Comparison of ENCODE assay signal across 18 cellular contexts in the genomic region with DNA sequence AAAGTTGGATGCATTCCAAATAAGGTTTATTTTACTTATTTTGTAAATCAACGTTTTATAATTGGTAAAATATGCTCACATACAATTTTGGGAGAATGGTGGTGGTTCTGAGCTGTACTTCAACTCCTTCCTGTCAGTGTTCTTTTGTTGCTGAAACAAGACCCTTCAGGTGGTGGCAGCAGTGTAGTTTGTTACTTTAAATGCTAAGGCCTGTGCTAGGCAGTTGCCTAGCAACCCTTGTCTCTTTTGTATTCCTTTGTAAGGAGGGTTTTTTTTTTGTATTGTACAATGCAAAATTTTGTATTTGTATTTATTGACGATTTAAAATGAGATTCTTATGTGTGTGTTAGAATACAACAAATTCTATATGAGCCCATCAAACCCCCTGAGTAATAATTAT.
DNase-seq lines count a peak whose midpoint lies in the region; ATAC-seq and TF ChIP-seq lines count a peak whose summit lies in the region.
"Had no signal": no experiment of that assay in that cellular context is flagged by ENCODE, and none has a peak within 500 bp of the region (broad histone marks: within the 10 kb centered on the region; RNA-seq: fewer than 3 reads in every experiment).

No MANE protein-coding gene starts in this region.

- POLR2A ChIA-PET in WTC11 (lab: Charles Lee): no interaction called here

- H3K27me3 Mint-ChIP-seq in WTC11 (ENCODE audit: low read depth) (no peaks in the 10 kb centered on the region; the same call in 1 of the 2 replicates), CD14-positive monocyte (ENCODE audit: low read depth in 3 of 3) (peaks cover 2 to 4% (median 2%) of the 10 kb centered on the region in 3 donors)
- H3K27me3 Mint-ChIP-seq: activated B cell treated with CpG ODN at 0.5 μM for 24 hours, B cell had no signal

- H3K4me3 Mint-ChIP-seq in WTC11 (no peak overlapping the region), CD14-positive monocyte (no peak overlapping the region)
- H3K4me3 Mint-ChIP-seq: activated B cell treated with CpG ODN at 0.5 μM for 24 hours, B cell had no signal

- H3K36me3 Mint-ChIP-seq in WTC11 (peaks cover 9% of the 10 kb centered on the region), CD14-positive monocyte (no peaks in the 10 kb centered on the region)

- peaks cover 19% of the 10 kb centered on the region for H3K4me1 Mint-ChIP-seq in WTC11
- H3K4me1 Mint-ChIP-seq in CD14-positive monocyte: no peaks in the 10 kb centered on the region
- H3K4me1 Mint-ChIP-seq: activated B cell treated with CpG ODN at 0.5 μM for 24 hours, B cell had no signal

- ATAC-seq in WTC11: peak; percentile 93
- ATAC-seq: HCT116 had no signal

- DNase-seq in GM13977 (ENCODE audit: low spot score) (no peak), WTC11 (ENCODE audit: low spot score) (no peak), left kidney (ENCODE audit: low read depth, low spot score) (peak; percentile 76), CD14-positive monocyte (ENCODE audit: low spot score) (no peak), A172 (ENCODE audit: low spot score) (no peak), DMS79 treated with DMSO at 0.1 percent for 48 hours (lab: John Stamatoyannopoulos, UW) (no peak), activated gamma-delta T cell (lab: John Stamatoyannopoulos, UW) (no peak)
- peak; percentile 3 for DNase-seq in Jurkat, Clone E6-1 (ENCODE audit: low read depth, low spot score)
- DNase-seq: activated B cell treated with CpG ODN at 0.5 μM for 24 hours, DMS 273 treated with DMSO at 0.1 percent for 48 hours, islet precursor cell, NCI-H1092 treated with DMSO at 0.1 percent for 48 hours, NCI-H510A treated with DMSO at 0.1 percent for 48 hours, RPMI8226, sigmoid colon had no signal

- intact Hi-C loops in CD14-positive monocyte (cut with micrococcal nuclease): no loop called here

- CTCF ChIA-PET in WTC11 (lab: Charles Lee): no interaction called here

- in situ Hi-C loops in GM13977 (cut with MboI; ENCODE audit: low pct_unique_long_range_greater_than_20kb, low sequenced_read_pairs, unreplicated experiment): no loop called here

- TF ChIP-seq CTCF in GM13977 (IDR thresholded peaks at IDR 0.05; ENCODE audit: extremely low read depth, insufficient read depth, missing control alignments) (peak; percentile 14), WTC11 (IDR thresholded peaks at IDR 0.05) (no peak), CD14-positive monocyte (IDR thresholded peaks at IDR 0.05) (no peak)

- peaks cover 6% of the 10 kb centered on the region for H3K9me3 Mint-ChIP-seq in WTC11
- peaks cover 0 to 16% (median 5%) of the 10 kb centered on the region in 7 donors for H3K9me3 Mint-ChIP-seq in CD14-positive monocyte
- H3K9me3 Mint-ChIP-seq: activated B cell treated with CpG ODN at 0.5 μM for 24 hours had no signal

- no peak overlapping the region for H3K4me3 ChIP-seq in Jurkat, Clone E6-1 (ENCODE audit: low read length)
- H3K4me3 ChIP-seq: sigmoid colon, suprapubic skin had no signal

- H3K27ac Mint-ChIP-seq in WTC11 (no peak overlapping the region), CD14-positive monocyte (no peak overlapping the region)
- H3K27ac Mint-ChIP-seq: activated B cell treated with CpG ODN at 0.5 μM for 24 hours, B cell had no signal

TF ChIP-seq in WTC11, 78 proteins besides CTCF, POLR2A, EP300 and RAD21:
- TF ChIP-seq, protein P1, sequence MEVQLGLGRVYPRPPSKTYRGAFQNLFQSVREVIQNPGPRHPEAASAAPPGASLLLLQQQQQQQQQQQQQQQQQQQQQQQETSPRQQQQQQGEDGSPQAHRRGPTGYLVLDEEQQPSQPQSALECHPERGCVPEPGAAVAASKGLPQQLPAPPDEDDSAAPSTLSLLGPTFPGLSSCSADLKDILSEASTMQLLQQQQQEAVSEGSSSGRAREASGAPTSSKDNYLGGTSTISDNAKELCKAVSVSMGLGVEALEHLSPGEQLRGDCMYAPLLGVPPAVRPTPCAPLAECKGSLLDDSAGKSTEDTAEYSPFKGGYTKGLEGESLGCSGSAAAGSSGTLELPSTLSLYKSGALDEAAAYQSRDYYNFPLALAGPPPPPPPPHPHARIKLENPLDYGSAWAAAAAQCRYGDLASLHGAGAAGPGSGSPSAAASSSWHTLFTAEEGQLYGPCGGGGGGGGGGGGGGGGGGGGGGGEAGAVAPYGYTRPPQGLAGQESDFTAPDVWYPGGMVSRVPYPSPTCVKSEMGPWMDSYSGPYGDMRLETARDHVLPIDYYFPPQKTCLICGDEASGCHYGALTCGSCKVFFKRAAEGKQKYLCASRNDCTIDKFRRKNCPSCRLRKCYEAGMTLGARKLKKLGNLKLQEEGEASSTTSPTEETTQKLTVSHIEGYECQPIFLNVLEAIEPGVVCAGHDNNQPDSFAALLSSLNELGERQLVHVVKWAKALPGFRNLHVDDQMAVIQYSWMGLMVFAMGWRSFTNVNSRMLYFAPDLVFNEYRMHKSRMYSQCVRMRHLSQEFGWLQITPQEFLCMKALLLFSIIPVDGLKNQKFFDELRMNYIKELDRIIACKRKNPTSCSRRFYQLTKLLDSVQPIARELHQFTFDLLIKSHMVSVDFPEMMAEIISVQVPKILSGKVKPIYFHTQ (CRISPR knock-in tag; IDR thresholded peaks at IDR 0.05): no peak
- no peak for TF ChIP-seq ZNF138 (CRISPR knock-in tag; conservative IDR thresholded peaks at IDR 0.05)
- TF ChIP-seq, protein P2, sequence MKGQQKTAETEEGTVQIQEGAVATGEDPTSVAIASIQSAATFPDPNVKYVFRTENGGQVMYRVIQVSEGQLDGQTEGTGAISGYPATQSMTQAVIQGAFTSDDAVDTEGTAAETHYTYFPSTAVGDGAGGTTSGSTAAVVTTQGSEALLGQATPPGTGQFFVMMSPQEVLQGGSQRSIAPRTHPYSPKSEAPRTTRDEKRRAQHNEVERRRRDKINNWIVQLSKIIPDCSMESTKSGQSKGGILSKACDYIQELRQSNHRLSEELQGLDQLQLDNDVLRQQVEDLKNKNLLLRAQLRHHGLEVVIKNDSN (CRISPR knock-in tag; IDR thresholded peaks at IDR 0.05): no peak
- TF ChIP-seq SOX15 (CRISPR knock-in tag; IDR thresholded peaks at IDR 0.05): no peak
- TF ChIP-seq, protein P3, sequence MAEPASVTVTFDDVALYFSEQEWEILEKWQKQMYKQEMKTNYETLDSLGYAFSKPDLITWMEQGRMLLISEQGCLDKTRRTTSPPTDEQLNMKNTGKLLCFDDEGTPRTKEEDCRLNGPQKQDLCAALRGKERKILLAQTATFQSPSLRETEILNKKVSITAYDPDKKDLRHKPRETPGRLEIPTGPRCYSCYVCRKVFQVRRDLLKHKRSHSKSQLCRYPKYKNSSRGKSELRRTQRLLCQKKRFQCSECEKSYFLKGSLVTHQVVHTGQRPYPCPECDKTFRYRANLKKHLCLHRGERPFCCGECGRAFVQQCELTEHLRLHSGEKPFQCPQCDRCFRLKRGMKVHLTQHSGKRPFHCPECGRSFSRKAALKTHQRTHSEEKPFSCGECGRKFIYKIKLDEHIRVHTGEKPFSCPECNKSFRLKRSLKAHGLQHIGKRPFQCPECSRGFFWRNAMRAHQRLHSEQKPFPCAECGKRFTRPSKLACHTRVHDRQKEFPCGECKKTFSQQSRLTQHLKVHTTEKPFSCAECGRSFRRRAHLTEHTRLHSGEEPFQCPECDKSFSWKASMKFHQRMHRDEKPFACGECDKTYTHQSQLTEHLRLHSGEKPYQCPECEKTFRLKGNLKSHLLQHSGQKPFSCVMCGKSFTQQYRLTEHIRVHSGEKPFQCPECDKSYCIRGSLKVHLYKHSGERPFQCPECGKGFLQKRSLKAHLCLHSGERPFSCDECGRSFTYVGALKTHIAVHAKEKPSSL (CRISPR knock-in tag; conservative IDR thresholded peaks at IDR 0.05): no peak
- TF ChIP-seq TEAD1 (CRISPR knock-in tag; IDR thresholded peaks at IDR 0.05): no peak
- TF ChIP-seq, protein P4, sequence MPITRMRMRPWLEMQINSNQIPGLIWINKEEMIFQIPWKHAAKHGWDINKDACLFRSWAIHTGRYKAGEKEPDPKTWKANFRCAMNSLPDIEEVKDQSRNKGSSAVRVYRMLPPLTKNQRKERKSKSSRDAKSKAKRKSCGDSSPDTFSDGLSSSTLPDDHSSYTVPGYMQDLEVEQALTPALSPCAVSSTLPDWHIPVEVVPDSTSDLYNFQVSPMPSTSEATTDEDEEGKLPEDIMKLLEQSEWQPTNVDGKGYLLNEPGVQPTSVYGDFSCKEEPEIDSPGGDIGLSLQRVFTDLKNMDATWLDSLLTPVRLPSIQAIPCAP (CRISPR knock-in tag; IDR thresholded peaks at IDR 0.05): no peak
- TF ChIP-seq, protein P5, sequence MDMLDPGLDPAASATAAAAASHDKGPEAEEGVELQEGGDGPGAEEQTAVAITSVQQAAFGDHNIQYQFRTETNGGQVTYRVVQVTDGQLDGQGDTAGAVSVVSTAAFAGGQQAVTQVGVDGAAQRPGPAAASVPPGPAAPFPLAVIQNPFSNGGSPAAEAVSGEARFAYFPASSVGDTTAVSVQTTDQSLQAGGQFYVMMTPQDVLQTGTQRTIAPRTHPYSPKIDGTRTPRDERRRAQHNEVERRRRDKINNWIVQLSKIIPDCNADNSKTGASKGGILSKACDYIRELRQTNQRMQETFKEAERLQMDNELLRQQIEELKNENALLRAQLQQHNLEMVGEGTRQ (CRISPR knock-in tag; IDR thresholded peaks at IDR 0.05): no peak
- no peak for TF ChIP-seq SP1 (CRISPR knock-in tag; conservative IDR thresholded peaks at IDR 0.05)
- no peak for TF ChIP-seq SMAD4 (CRISPR knock-in tag; IDR thresholded peaks at IDR 0.05)
TF ChIP-seq in WTC11: peak in this region for 0.

Comparison
In these comparisons a context has a peak if more than half of its experiments do, and no peak if none do; other contexts are left out.
1. DNase-seq: peak in Jurkat, Clone E6-1 (single experiment) and left kidney (single experiment); none in GM13977 (single experiment), WTC11 (single experiment), CD14-positive monocyte (single experiment), A172 (single experiment), DMS79 treated with DMSO at 0.1 percent for 48 hours (single experiment) and activated gamma-delta T cell (single experiment).